In the genomic region with DNA sequence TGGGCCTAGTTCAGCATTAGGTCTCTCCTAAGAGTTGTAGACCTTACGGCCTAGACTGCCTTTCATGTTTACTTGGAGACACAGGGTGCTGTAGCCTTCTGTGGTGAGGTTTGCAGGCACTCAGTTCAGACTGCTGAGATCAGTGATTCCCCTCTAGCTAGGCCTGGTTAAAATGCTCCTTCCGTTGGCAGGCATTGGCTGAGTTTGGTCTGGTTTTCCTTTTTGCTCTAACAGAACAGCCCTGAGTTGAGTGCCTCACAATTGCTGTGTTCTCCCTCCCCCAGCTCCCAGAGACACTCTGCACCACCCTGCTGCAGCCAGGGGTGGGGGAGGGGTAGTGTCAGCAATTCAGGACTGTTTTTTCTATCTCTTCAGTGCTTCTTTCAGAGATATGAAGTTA, we compare ENCODE assay signal across 10 cellular contexts.
DNase-seq lines count a peak whose midpoint lies in the region; FAIRE-seq and TF ChIP-seq lines count a peak whose summit lies in the region.
"Had no signal": no experiment of that assay in that cellular context is flagged by ENCODE, and none has a peak within 500 bp of the region (broad histone marks: within the 10 kb centered on the region; RNA-seq: fewer than 3 reads in every experiment).

No MANE protein-coding gene starts in this region.

- H3K4me1 Mint-ChIP-seq in glutamatergic neuron (ENCODE audit: low read depth, unreplicated experiment), result peaks cover 4% of the 10 kb centered on the region
- peaks cover 26% of the 10 kb centered on the region for H3K4me1 Mint-ChIP-seq in nephron

- TF ChIP-seq CTCF in glutamatergic neuron (IDR thresholded peaks at IDR 0.05; ENCODE audit: partially characterized antibody, unreplicated experiment), result no peak
- no peak for TF ChIP-seq CTCF in nephron (IDR thresholded peaks at IDR 0.05; ENCODE audit: unreplicated experiment in 3 of 3)

- H3K27ac Mint-ChIP-seq in glutamatergic neuron (ENCODE audit: unreplicated experiment), result peak overlapping the region; percentile 4
- H3K27ac Mint-ChIP-seq in nephron, result peak overlapping the region; percentile 28 to 60 (median 51)
- H3K27ac Mint-ChIP-seq: activated naive CD4-positive, alpha-beta T cell treated with anti-CD3 and anti-CD28 coated beads for 36 hours had no signal

- peaks cover 6% of the 10 kb centered on the region for H3K9me3 Mint-ChIP-seq in glutamatergic neuron (ENCODE audit: unreplicated experiment)
- H3K9me3 Mint-ChIP-seq in nephron, result peaks cover 15% of the 10 kb centered on the region

- peaks cover 1% of the 10 kb centered on the region for H3K27me3 Mint-ChIP-seq in glutamatergic neuron (ENCODE audit: unreplicated experiment)
- H3K27me3 Mint-ChIP-seq in nephron (ENCODE audit: low read depth), result no peaks in the 10 kb centered on the region

- peak; percentile 45 for FAIRE-seq in GM12891 (lab: Jason Lieb, UNC)

- TF ChIP-seq POLR2A in GM12891 (IDR thresholded peaks at IDR 0.05; ENCODE audit: low read depth, low read length), result no peak

- H3K4me3 Mint-ChIP-seq in glutamatergic neuron (ENCODE audit: unreplicated experiment) (no peak overlapping the region), nephron (no peak overlapping the region)
- H3K4me3 Mint-ChIP-seq: activated naive CD4-positive, alpha-beta T cell treated with anti-CD3 and anti-CD28 coated beads for 36 hours had no signal

- DNase-seq in GM12891 (ENCODE audit: insufficient read length, low spot score), result no peak
- peak; percentile 15 for DNase-seq in NCI-H510A (lab: John Stamatoyannopoulos, UW)
- peak; percentile 60 for DNase-seq in glutamatergic neuron
- no peak for DNase-seq in SIG-M5 (lab: John Stamatoyannopoulos, UW)
- DNase-seq in AML-193 (lab: John Stamatoyannopoulos, UW), result no peak
- no peak for DNase-seq in DMS153 (lab: John Stamatoyannopoulos, UW)
- DNase-seq: activated naive CD4-positive, alpha-beta T cell treated with anti-CD3 and anti-CD28 coated beads for 36 hours; DMS79; NCI-H2171 treated with DMSO at 0.1 percent for 48 hours had no signal

- peaks cover 15% of the 10 kb centered on the region for H3K36me3 Mint-ChIP-seq in glutamatergic neuron (ENCODE audit: unreplicated experiment)
- H3K36me3 Mint-ChIP-seq in nephron (ENCODE audit: low read depth), result no peaks in the 10 kb centered on the region

TF ChIP-seq in GM12891, 5 proteins besides CTCF, POLR2A, EP300 and RAD21:
- TF ChIP-seq TAF1 (IDR thresholded peaks at IDR 0.05; ENCODE audit: low read depth, low read length) (no peak), POLR2AphosphoS5 (IDR thresholded peaks at IDR 0.05; ENCODE audit: low read depth, low read length) (no peak), PAX5 (IDR thresholded peaks at IDR 0.05; ENCODE audit: insufficient read depth, low read length, severe bottlenecking) (no peak), POU2F2 (IDR thresholded peaks at IDR 0.05; ENCODE audit: low read depth, low read length) (no peak), SPI1 (IDR thresholded peaks at IDR 0.05; ENCODE audit: low read depth, low read length) (no peak)

Comparison
In these comparisons a context has a peak if more than half of its experiments do, and no peak if none do; other contexts are left out.
1. DNase-seq: peak in NCI-H510A (single experiment) and glutamatergic neuron (single experiment); none in GM12891 (single experiment), SIG-M5 (single experiment), AML-193 (0 of 2) and DMS153 (single experiment).